Comparison of ENCODE assay signal across 6 cellular contexts in genomic region chr11:64875369-64876225, GRCh38. TPM values are rescaled to one million over a fixed set of nuclear protein-coding genes. Genes with fewer than 3 reads are reported as not detected.
DNase-seq lines count a peak whose midpoint lies in the region; TF ChIP-seq lines count a peak whose summit lies in the region.

No MANE protein-coding gene starts in this region.

- H3K4me3 Mint-ChIP-seq in Calu3 (ENCODE audit: low read depth, unreplicated experiment), result peak overlapping the region; percentile 98

- H3K9ac ChIP-seq in mucosa of stomach (ENCODE audit: low read length), result peak overlapping the region; percentile 82

- H3K36me3 ChIP-seq in mucosa of stomach (ENCODE audit: control insufficient read depth, insufficient read depth, low read length), result peaks cover 7% of the 10 kb centered on the region

- peaks cover 48% of the 10 kb centered on the region for H3K4me1 Mint-ChIP-seq in Calu3 (ENCODE audit: low read depth, unreplicated experiment)

- CTCF ChIA-PET in Calu3 (lab: Charles Lee), result interaction anchor here (1.4 to 3.6 kb wide), 4 partner anchors 13 to 28 kb away, joined by 3 to 19 read pairs (median 8); no protein-coding TSS in a partner anchor

- peaks cover 46% of the 10 kb centered on the region for H3K4me1 ChIP-seq in mucosa of stomach (ENCODE audit: control insufficient read depth, insufficient read depth, low read length)

- TF ChIP-seq CTCF in Calu3 (IDR thresholded peaks at IDR 0.05; ENCODE audit: unreplicated experiment), result no peak
- no peak for TF ChIP-seq CTCF in WI38 (IDR thresholded peaks at IDR 0.05; ENCODE audit: low read depth, low read length)

- no peaks in the 10 kb centered on the region for H3K9me3 Mint-ChIP-seq in Calu3 (ENCODE audit: low read depth, unreplicated experiment)

- no peaks in the 10 kb centered on the region for H3K27me3 Mint-ChIP-seq in Calu3 (ENCODE audit: unreplicated experiment)

- intact Hi-C loops in Calu3 (cut with micrococcal nuclease; ENCODE audit: unreplicated experiment), result loop anchor here (1.0 kb wide), 1 partner anchor 7 kb away; no protein-coding TSS in a partner anchor

- peak overlapping the region; percentile 93 for H3K27ac Mint-ChIP-seq in Calu3 (ENCODE audit: unreplicated experiment)

- H3K27me3 ChIP-seq in mucosa of stomach (ENCODE audit: control insufficient read depth, insufficient read depth, low read length), result no peaks in the 10 kb centered on the region

- H3K36me3 Mint-ChIP-seq in Calu3 (ENCODE audit: insufficient read depth, unreplicated experiment), result peaks cover 84% of the 10 kb centered on the region

- H3K4me3 ChIP-seq in WI38 (ENCODE audit: low read depth, low read length) (peak overlapping the region; percentile 99), mucosa of stomach (ENCODE audit: low read length) (no peak overlapping the region)

- no TSS peak for BruUV-seq in Calu3 (replicated peaks; lab: Mats Ljungman, UMichigan)

- DNase-seq in Calu3 (no peak), NCI-H524 treated with DMSO at 0.1 percent for 48 hours (lab: John Stamatoyannopoulos, UW) (no peak), DMS53 treated with DMSO at 0.1 percent for 48 hours (lab: John Stamatoyannopoulos, UW; ENCODE audit: unreplicated experiment) (no peak), NK-92 (lab: John Stamatoyannopoulos, UW; ENCODE audit: unreplicated experiment) (no peak)

- H3K9me3 ChIP-seq in mucosa of stomach (ENCODE audit: control insufficient read depth, low read length), result no peaks in the 10 kb centered on the region

RNA-seq across cellular contexts. Expression of gene EHD1, which starts 2.8 kb away (rescaled TPM):
- total RNA-seq in Calu3 (2022), result 92.8 and 101 TPM in 2 replicates

RNA-seq across cellular contexts. Expression of gene CDC42BPG, which starts 31.1 kb away (rescaled TPM):
- total RNA-seq in Calu3 (2022), result 26.5 and 33.0 TPM in 2 replicates

RNA-seq across cellular contexts. Expression of gene ATG2A, which starts 41.4 kb away (rescaled TPM):
- 29.6 and 35.8 TPM in 2 replicates for total RNA-seq in Calu3 (2022)

RNA-seq across cellular contexts. Expression of gene PPP2R5B, which starts 48.9 kb away (rescaled TPM):
- total RNA-seq in Calu3 (2022), result 9.9 and 12.2 TPM in 2 replicates
